Comparison of ENCODE assay signal across 13 cellular contexts in genomic region chr4:7635971-7636508, GRCh38.
DNase-seq lines count a peak whose midpoint lies in the region; ATAC-seq and TF ChIP-seq lines count a peak whose summit lies in the region.
"Had no signal": no experiment of that assay in that cellular context is flagged by ENCODE, and none has a peak within 500 bp of the region (broad histone marks: within the 10 kb centered on the region; RNA-seq: fewer than 3 reads in every experiment).

No MANE protein-coding gene starts in this region.

- no peaks in the 10 kb centered on the region for H3K36me3 ChIP-seq in neuronal stem cell (replicated peaks in 1 of 2; ENCODE audit: control insufficient read depth in 2 of 2, insufficient read depth in 2 of 2, low read length in 2 of 2)

- no peak overlapping the region for H4K91ac ChIP-seq in neuronal stem cell (ENCODE audit: low read depth, low read length, poor library complexity)

- no peak overlapping the region for H3K27ac Mint-ChIP-seq in natural killer cell
- H3K27ac Mint-ChIP-seq in natural killer cell treated with Interleukin-12 subunit alpha and Interleukin-12 subunit beta and Interleukin-15 and Interleukin-18, amount 100 ng/mL, for 72 hours, result peak overlapping the region in 1 of 2 donors; percentile 16
- H3K27ac Mint-ChIP-seq: CD4-positive, alpha-beta T cell had no signal

- peaks cover 17 to 31% of the 10 kb centered on the region in 2 donors for H3K4me1 Mint-ChIP-seq in natural killer cell
- peaks cover 22 to 25% of the 10 kb centered on the region in 2 donors for H3K4me1 Mint-ChIP-seq in natural killer cell treated with Interleukin-12 subunit alpha and Interleukin-12 subunit beta and Interleukin-15 and Interleukin-18, amount 100 ng/mL, for 72 hours (ENCODE audit: low read depth in 2 of 2)

- peaks cover 0 to 5% of the 10 kb centered on the region in 2 donors for H3K4me1 ChIP-seq in neuronal stem cell (ENCODE audit: control insufficient read depth in 2 of 2, insufficient read depth in 1 of 2, low read depth in 1 of 2, low read length in 2 of 2)

- H3K9ac ChIP-seq in neuronal stem cell (ENCODE audit: low read depth, low read length, poor library complexity), result no peak overlapping the region
- H3K9ac ChIP-seq: GM23248 had no signal

- H3K4me3 ChIP-seq in HL-60 (replicated peaks; ENCODE audit: insufficient read depth, low read length) (no peak overlapping the region), neuronal stem cell (ENCODE audit: low read length in 2 of 2) (no peak overlapping the region)
- H3K4me3 ChIP-seq: BLaER1, GM23248 had no signal

- no peak overlapping the region for H3K14ac ChIP-seq in neuronal stem cell (ENCODE audit: low read length)

- H2AK5ac ChIP-seq in neuronal stem cell (ENCODE audit: low read depth, low read length), result no peak overlapping the region

- no peaks in the 10 kb centered on the region for H3K36me3 Mint-ChIP-seq in natural killer cell
- no peaks in the 10 kb centered on the region for H3K36me3 Mint-ChIP-seq in natural killer cell treated with Interleukin-12 subunit alpha and Interleukin-12 subunit beta and Interleukin-15 and Interleukin-18, amount 100 ng/mL, for 72 hours

- H4K8ac ChIP-seq in neuronal stem cell (ENCODE audit: low read depth, low read length), result no peak overlapping the region

- H3K27me3 Mint-ChIP-seq in natural killer cell (ENCODE audit: low read depth in 2 of 2), result peaks cover 16 to 19% of the 10 kb centered on the region in 2 donors
- peaks cover 0 to 8% of the 10 kb centered on the region in 2 donors for H3K27me3 Mint-ChIP-seq in natural killer cell treated with Interleukin-12 subunit alpha and Interleukin-12 subunit beta and Interleukin-15 and Interleukin-18, amount 100 ng/mL, for 72 hours

- H2BK12ac ChIP-seq in neuronal stem cell (ENCODE audit: low read length), result no peak overlapping the region

- DNase-seq in natural killer cell, result no peak
- no peak for DNase-seq in natural killer cell treated with Interleukin-12 subunit alpha and Interleukin-12 subunit beta and Interleukin-15 and Interleukin-18, amount 100 ng/mL, for 72 hours (ENCODE audit: low spot score)
- no peak for DNase-seq in HL-60 (ENCODE audit: low read depth in 1 of 2, low spot score in 1 of 2)
- no peak for DNase-seq in neuronal stem cell (ENCODE audit: low spot score)
- DNase-seq: CD4-positive, alpha-beta T cell; DND-41; GM23248; H7; HCEC 1CT had no signal

- no CpG with 5 or more reads among the region's 18 CpGs for WGBS in neuronal stem cell (ENCODE audit: extremely low coverage in 2 of 2, insufficient read length in 2 of 2, insufficient replicate concordance in 1 of 2), 2 donors

- no peak overlapping the region for H2BK120ac ChIP-seq in neuronal stem cell (ENCODE audit: low read depth, low read length)

- H3K9me3 Mint-ChIP-seq in natural killer cell, result no peaks in the 10 kb centered on the region
- H3K9me3 Mint-ChIP-seq in natural killer cell treated with Interleukin-12 subunit alpha and Interleukin-12 subunit beta and Interleukin-15 and Interleukin-18, amount 100 ng/mL, for 72 hours, result no peaks in the 10 kb centered on the region
- H3K9me3 Mint-ChIP-seq: CD4-positive, alpha-beta T cell had no signal

- H2BK15ac ChIP-seq in neuronal stem cell (ENCODE audit: low read length), result no peak overlapping the region

- ATAC-seq in natural killer cell (no peak), HG02852 (IDR thresholded peaks at IDR 0.05; ENCODE audit: unreplicated experiment) (no peak), HG02970 (IDR thresholded peaks at IDR 0.05; ENCODE audit: low FRiP score, unreplicated experiment) (no peak)
- ATAC-seq in natural killer cell treated with Interleukin-12 subunit alpha and Interleukin-12 subunit beta and Interleukin-15 and Interleukin-18, amount 100 ng/mL, for 72 hours, result no peak

- no peaks in the 10 kb centered on the region for H3K79me1 ChIP-seq in neuronal stem cell (ENCODE audit: low read depth, low read length)

- intact Hi-C loops in natural killer cell (cut with micrococcal nuclease), result no loop called here

- no peak overlapping the region for H3K4ac ChIP-seq in neuronal stem cell (ENCODE audit: low read length)

- no peak overlapping the region for H2AFZ ChIP-seq in neuronal stem cell (ENCODE audit: low read length)
- H2AFZ ChIP-seq: GM23248 had no signal

- no peak overlapping the region for H3K4me2 ChIP-seq in neuronal stem cell (ENCODE audit: insufficient read depth, low read length, poor library complexity, severe bottlenecking)

- H3K27me3 ChIP-seq in HL-60 (ENCODE audit: insufficient read depth, poor library complexity, severe bottlenecking), result no peaks in the 10 kb centered on the region
- peaks cover 0 to 4% (median 4%) of the 10 kb centered on the region in 3 experiments for H3K27me3 ChIP-seq in neuronal stem cell (ENCODE audit: control insufficient read depth in 3 of 3, insufficient read depth in 3 of 3, low read depth in 1 of 3, low read length in 3 of 3)
- H3K27me3 ChIP-seq: BLaER1 had no signal

- no peak overlapping the region for H2BK5ac ChIP-seq in neuronal stem cell (ENCODE audit: low read length)

- H3K27ac ChIP-seq in HL-60 (replicated peaks), result peak overlapping the region; percentile 54
- H3K27ac ChIP-seq in neuronal stem cell (replicated peaks; ENCODE audit: low read length), result no peak overlapping the region
- H3K27ac ChIP-seq: BLaER1, C4-2B, GM23248 had no signal

- H3K9me3 ChIP-seq in neuronal stem cell (replicated peaks in 1 of 2; ENCODE audit: control insufficient read depth in 2 of 2, insufficient read depth in 1 of 2, low read depth in 1 of 2, low read length in 2 of 2), result peaks cover 0 to 5% of the 10 kb centered on the region in 2 donors
- H3K9me3 ChIP-seq: BLaER1 had no signal

- no peak overlapping the region for H3K23ac ChIP-seq in neuronal stem cell (ENCODE audit: low read depth, low read length, poor library complexity)

- H3K18ac ChIP-seq in neuronal stem cell (ENCODE audit: low read length), result peak overlapping the region; percentile 38

- TF ChIP-seq CTCF in natural killer cell (IDR thresholded peaks at IDR 0.05) (no peak), HL-60 (IDR thresholded peaks at IDR 0.05; ENCODE audit: insufficient read depth, low read length) (no peak)

- peak overlapping the region; percentile 19 for H3K4me3 Mint-ChIP-seq in natural killer cell
- H3K4me3 Mint-ChIP-seq in natural killer cell treated with Interleukin-12 subunit alpha and Interleukin-12 subunit beta and Interleukin-15 and Interleukin-18, amount 100 ng/mL, for 72 hours, result no peak overlapping the region
- H3K4me3 Mint-ChIP-seq: CD4-positive, alpha-beta T cell had no signal
